ENCODE assay signal across 12 cellular contexts in genomic region chr22:24391836-24392217, GRCh38. TPM values are rescaled to one million over a fixed set of nuclear protein-coding genes. Genes with fewer than 3 reads are reported as not detected.
DNase-seq lines count a peak whose midpoint lies in the region; ATAC-seq and TF ChIP-seq lines count a peak whose summit lies in the region.
"Had no signal": no experiment of that assay in that cellular context is flagged by ENCODE, and none has a peak within 500 bp of the region (broad histone marks: within the 10 kb centered on the region; RNA-seq: fewer than 3 reads in every experiment).

No MANE protein-coding gene starts in this region.

- no peak overlapping the region for H3K4me3 ChIP-seq in Loucy (ENCODE audit: low read length, poor library complexity, severe bottlenecking)
- no peak overlapping the region for H3K4me3 ChIP-seq in body of pancreas
- H3K4me3 ChIP-seq: HAP-1, vagina had no signal

- no peak for TF ChIP-seq POLR2A in body of pancreas (IDR thresholded peaks at IDR 0.05)

- H3K27me3 ChIP-seq in CD4-positive, alpha-beta T cell (ENCODE audit: control insufficient read depth, insufficient read depth, low read length) = no peaks in the 10 kb centered on the region
- H3K27me3 ChIP-seq in Loucy (ENCODE audit: insufficient read depth, low read length, poor library complexity, severe bottlenecking) (no peaks in the 10 kb centered on the region), body of pancreas (no peaks in the 10 kb centered on the region)
- H3K27me3 ChIP-seq: vagina had no signal

- peaks cover 28% of the 10 kb centered on the region for H3K4me1 Mint-ChIP-seq in CD4-positive, alpha-beta T cell (ENCODE audit: low read depth)
- peaks cover 51% of the 10 kb centered on the region for H3K4me1 Mint-ChIP-seq in dendritic cell treated with granulocyte-macrophage colony-stimulating factor and Interleukin-4, amounts not matched to agents 40 ng/mL and 50 ng/mL, for 4 days (ENCODE audit: low read depth)
- peaks cover 27% of the 10 kb centered on the region for H3K4me1 Mint-ChIP-seq in osteocyte (ENCODE audit: unreplicated experiment)

- no peaks in the 10 kb centered on the region for H3K9me3 Mint-ChIP-seq in CD4-positive, alpha-beta T cell
- H3K9me3 Mint-ChIP-seq in dendritic cell treated with granulocyte-macrophage colony-stimulating factor and Interleukin-4, amounts not matched to agents 40 ng/mL and 50 ng/mL, for 4 days = no peaks in the 10 kb centered on the region
- H3K9me3 Mint-ChIP-seq in osteocyte (ENCODE audit: unreplicated experiment) = no peaks in the 10 kb centered on the region

- H3K9me3 ChIP-seq in CD4-positive, alpha-beta T cell (ENCODE audit: control insufficient read depth, low read length) = no peaks in the 10 kb centered on the region
- H3K9me3 ChIP-seq in Loucy (ENCODE audit: insufficient read depth, low read depth, low read length) (no peaks in the 10 kb centered on the region), body of pancreas (no peaks in the 10 kb centered on the region)
- H3K9me3 ChIP-seq: HAP-1, vagina had no signal

- peaks cover 54% of the 10 kb centered on the region for H3K36me3 Mint-ChIP-seq in CD4-positive, alpha-beta T cell (ENCODE audit: low read depth)
- peaks cover 21% of the 10 kb centered on the region for H3K36me3 Mint-ChIP-seq in dendritic cell treated with granulocyte-macrophage colony-stimulating factor and Interleukin-4, amounts not matched to agents 40 ng/mL and 50 ng/mL, for 4 days (ENCODE audit: low read depth)
- peaks cover 19% of the 10 kb centered on the region for H3K36me3 Mint-ChIP-seq in osteocyte (ENCODE audit: unreplicated experiment)

- no peaks in the 10 kb centered on the region; the same call in 1 of the 2 replicates for H3K79me2 ChIP-seq in Loucy (ENCODE audit: insufficient read depth, low read length)

- peak overlapping the region; percentile 33 for H3K9ac ChIP-seq in Loucy (ENCODE audit: low read depth, low read length, poor library complexity, severe bottlenecking)

- ATAC-seq in CD4-positive, alpha-beta T cell (ENCODE audit: poor library complexity) = no peak
- ATAC-seq in GM18517 (IDR thresholded peaks at IDR 0.05; ENCODE audit: unreplicated experiment) = no peak
- no peak for ATAC-seq in body of pancreas

- H4K20me1 ChIP-seq in Loucy (ENCODE audit: insufficient read depth, low read length, poor library complexity, severe bottlenecking) = no peaks in the 10 kb centered on the region

- peak overlapping the region; percentile 18 for H3K4me2 ChIP-seq in Loucy (ENCODE audit: low read depth, low read length, poor library complexity, severe bottlenecking)

- 80 to 98% methylated on average over 3 of the region's 3 CpGs for WGBS in body of pancreas, 2 donors

- POLR2A ChIA-PET in CD4-positive, alpha-beta T cell (lab: Charles Lee) = no interaction called here

- H3K27ac ChIP-seq in CD4-positive, alpha-beta T cell (ENCODE audit: low read depth, low read length) = no peak overlapping the region
- H3K27ac ChIP-seq in body of pancreas = peak overlapping the region in 1 of 4 donors; percentile 4
- H3K27ac ChIP-seq: vagina had no signal

- no peaks in the 10 kb centered on the region for H3K9me2 ChIP-seq in Loucy (replicated peaks; ENCODE audit: low read depth, low read length)

- H3K36me3 ChIP-seq in Loucy (ENCODE audit: insufficient read depth, low read length) (peaks cover 17% of the 10 kb centered on the region; the same call in 1 of the 2 replicates), body of pancreas (replicated peaks in 1 of 2; ENCODE audit: insufficient read depth in 1 of 2, low read depth in 2 of 2) (no peaks in the 10 kb centered on the region)

- intact Hi-C loops in CD4-positive, alpha-beta T cell (cut with DNase I, micrococcal nuclease) = no loop called here
- intact Hi-C loops in dendritic cell treated with granulocyte-macrophage colony-stimulating factor and Interleukin-4, amounts not matched to agents 40 ng/mL and 50 ng/mL, for 4 days (cut with micrococcal nuclease) = no loop called here
- intact Hi-C loops in body of pancreas (cut with DNase I) = no loop called here

- CTCF ChIA-PET in CD4-positive, alpha-beta T cell (lab: Charles Lee) = no interaction called here

- H3K4me1 ChIP-seq in Loucy (ENCODE audit: insufficient read depth, low read length, poor library complexity, severe bottlenecking) (peaks cover 45% of the 10 kb centered on the region), body of pancreas (peaks cover 7% of the 10 kb centered on the region)
- H3K4me1 ChIP-seq: HAP-1 had no signal

- no peak for TF ChIP-seq CTCF in CD4-positive, alpha-beta T cell (IDR thresholded peaks at IDR 0.05)
- TF ChIP-seq CTCF in Loucy (conservative IDR thresholded peaks at IDR 0.05; ENCODE audit: low read length) = no peak
- no peak for TF ChIP-seq CTCF in osteocyte (IDR thresholded peaks at IDR 0.05)
- no peak for TF ChIP-seq CTCF in body of pancreas (IDR thresholded peaks at IDR 0.05)

- peak overlapping the region; percentile 27 for H3K27ac Mint-ChIP-seq in CD4-positive, alpha-beta T cell
- peak overlapping the region; percentile 59 for H3K27ac Mint-ChIP-seq in dendritic cell treated with granulocyte-macrophage colony-stimulating factor and Interleukin-4, amounts not matched to agents 40 ng/mL and 50 ng/mL, for 4 days
- H3K27ac Mint-ChIP-seq in osteocyte (ENCODE audit: unreplicated experiment) = peak overlapping the region; percentile 34

- H3F3A ChIP-seq in Loucy (ENCODE audit: low read depth) = no peaks in the 10 kb centered on the region

- no peak for DNase-seq in CD4-positive, alpha-beta T cell
- DNase-seq in osteocyte (ENCODE audit: extremely low spot score, unreplicated experiment) (no peak), body of pancreas (no peak)
- no peak for DNase-seq in activated CD4-positive, CD25-positive, alpha-beta regulatory T cell (lab: John Stamatoyannopoulos, UW)
- DNase-seq: NCI-H774, occipital lobe, T-helper 9 cell had no signal

- H3K4me3 Mint-ChIP-seq in CD4-positive, alpha-beta T cell = no peak overlapping the region
- H3K4me3 Mint-ChIP-seq in dendritic cell treated with granulocyte-macrophage colony-stimulating factor and Interleukin-4, amounts not matched to agents 40 ng/mL and 50 ng/mL, for 4 days = no peak overlapping the region
- no peak overlapping the region for H3K4me3 Mint-ChIP-seq in osteocyte (ENCODE audit: unreplicated experiment)

- H3K27me3 Mint-ChIP-seq in CD4-positive, alpha-beta T cell = no peaks in the 10 kb centered on the region
- no peaks in the 10 kb centered on the region for H3K27me3 Mint-ChIP-seq in dendritic cell treated with granulocyte-macrophage colony-stimulating factor and Interleukin-4, amounts not matched to agents 40 ng/mL and 50 ng/mL, for 4 days
- H3K27me3 Mint-ChIP-seq in osteocyte (ENCODE audit: unreplicated experiment) = no peaks in the 10 kb centered on the region

- no peak overlapping the region for H2AFZ ChIP-seq in Loucy (ENCODE audit: low read length)

RNA-seq across cellular contexts. Expression of gene ADORA2A, which starts 35.6 kb away (rescaled TPM):
- 10 to 100 TPM; 15.5 to 16.4 TPM for total RNA-seq in CD4-positive, alpha-beta T cell
- total RNA-seq in osteocyte (1.6 and 3.5 TPM in 2 replicates), body of pancreas (10 to 100 TPM in 1 of 2 donors, 1 to 10 TPM in 1; 2.1 to 19.4 TPM)
